Comparison of ENCODE assay signal across 11 cellular contexts in genomic region chr3:137709011-137709601, GRCh38. TPM values are rescaled to one million over a fixed set of nuclear protein-coding genes. Genes with fewer than 3 reads are reported as not detected.
DNase-seq lines count a peak whose midpoint lies in the region; ATAC-seq and TF ChIP-seq lines count a peak whose summit lies in the region.
"Had no signal": no experiment of that assay in that cellular context is flagged by ENCODE, and none has a peak within 500 bp of the region (broad histone marks: within the 10 kb centered on the region; RNA-seq: fewer than 3 reads in every experiment).

No MANE protein-coding gene starts in this region.

- H3K36me3 ChIP-seq in DND-41 (ENCODE audit: insufficient read depth, low read length) (no peaks in the 10 kb centered on the region), HEK293 (ENCODE audit: control insufficient read depth in 2 of 2, insufficient read depth in 1 of 2, low read length in 2 of 2) (no peaks in the 10 kb centered on the region)
- H3K36me3 ChIP-seq in effector memory CD4-positive, alpha-beta T cell (ENCODE audit: control insufficient read depth, insufficient read depth, low read length), result no peaks in the 10 kb centered on the region

- CTCF ChIA-PET in HEK293 (lab: Yijun Ruan, JAX), result interaction anchor here (0.6 to 2.3 kb wide), 14 partner anchors 14 to 675 kb away, joined by 3 to 9 read pairs (median 4); no protein-coding TSS in a partner anchor

- POLR2A ChIA-PET in HEK293 (lab: Yijun Ruan, JAX), result no interaction called here

- in situ Hi-C loops in SK-MEL-5 (cut with HindIII; ENCODE audit: low pct_unique_long_range_greater_than_20kb, low sequenced_read_pairs), result no loop called here

- H3K4me3 ChIP-seq in DND-41 (ENCODE audit: low read depth in 1 of 2, low read length in 2 of 2) (no peak overlapping the region), HEK293 (ENCODE audit: low read depth, low read length) (no peak overlapping the region)
- H3K4me3 ChIP-seq in effector memory CD4-positive, alpha-beta T cell (ENCODE audit: insufficient read depth, low read depth, low read length, poor library complexity, severe bottlenecking), result no peak overlapping the region

- H3K27me3 ChIP-seq in DND-41 (ENCODE audit: insufficient read depth, low read length, poor library complexity), result no peaks in the 10 kb centered on the region
- no peaks in the 10 kb centered on the region for H3K27me3 ChIP-seq in effector memory CD4-positive, alpha-beta T cell (replicated peaks; ENCODE audit: control insufficient read depth, insufficient read depth, low read length, poor library complexity, severe bottlenecking)

- DNase-seq in DND-41, result no peak
- peak; percentile 66 for DNase-seq in SK-MEL-5 (ENCODE audit: low read depth, low spot score)
- DNase-seq in kidney tubule cell (ENCODE audit: low spot score), result peak; percentile 17
- no peak for DNase-seq in cerebellar cortex (ENCODE audit: low spot score)
- no peak for DNase-seq in stimulated activated CD4-positive, alpha-beta T cell treated with anti-CD3 and anti-CD28 coated beads, Interleukin-15, amount 100 ng/mL, for 24 hours
- DNase-seq in effector memory CD4-positive, alpha-beta T cell, result no peak
- DNase-seq: effector CD4-positive, alpha-beta T cell had no signal

- H2AFZ ChIP-seq in DND-41 (ENCODE audit: low read depth, low read length), result no peak overlapping the region

- no peak overlapping the region for H3K4me2 ChIP-seq in DND-41 (ENCODE audit: insufficient read depth, low read length)

- H4K20me1 ChIP-seq in DND-41 (ENCODE audit: insufficient read depth, low read length), result no peaks in the 10 kb centered on the region

- H3K4me1 ChIP-seq in DND-41 (ENCODE audit: insufficient read depth, low read length) (no peaks in the 10 kb centered on the region), HEK293 (ENCODE audit: control insufficient read depth, insufficient read depth, low read length) (no peaks in the 10 kb centered on the region)
- no peaks in the 10 kb centered on the region for H3K4me1 ChIP-seq in effector memory CD4-positive, alpha-beta T cell (ENCODE audit: control insufficient read depth, insufficient read depth, low read length, poor library complexity, severe bottlenecking)

- H3K9me3 ChIP-seq in DND-41 (ENCODE audit: insufficient read depth, low read length, severe bottlenecking) (no peaks in the 10 kb centered on the region), HEK293 (ENCODE audit: control insufficient read depth, insufficient read depth, low read depth, low read length) (no peaks in the 10 kb centered on the region)
- no peaks in the 10 kb centered on the region for H3K9me3 ChIP-seq in effector memory CD4-positive, alpha-beta T cell (ENCODE audit: control insufficient read depth, low read length)

- no peaks in the 10 kb centered on the region for H3K79me2 ChIP-seq in DND-41 (ENCODE audit: insufficient read depth, low read length)

- no peak overlapping the region for H3K27ac ChIP-seq in DND-41 (ENCODE audit: low read length)
- H3K27ac ChIP-seq in HEK293 (ENCODE audit: extremely low read depth, low read depth, low read length), result no peak overlapping the region
- no peak overlapping the region for H3K27ac ChIP-seq in effector memory CD4-positive, alpha-beta T cell (ENCODE audit: insufficient read depth, low read length, poor library complexity, severe bottlenecking)

- peak; percentile 29 for TF ChIP-seq CTCF in DND-41 (IDR thresholded peaks at IDR 0.05; ENCODE audit: borderline replicate concordance, extremely low read depth, low read length, poor library complexity, severe bottlenecking)
- no peak for TF ChIP-seq CTCF in HEK293 (tag by site-specific recombination; IDR thresholded peaks at IDR 0.05)

- H3K9ac ChIP-seq in DND-41 (ENCODE audit: low read depth, low read length), result no peak overlapping the region

- ATAC-seq in DND-41 (ENCODE audit: insufficient read depth, low read depth) (no peak), GM21515 (IDR thresholded peaks at IDR 0.05; ENCODE audit: unreplicated experiment) (no peak)

TF ChIP-seq in HEK293, 187 proteins besides CTCF, POLR2A, EP300 and RAD21:
- no peak for TF ChIP-seq ZNF132 (tag by site-specific recombination; IDR thresholded peaks at IDR 0.05; ENCODE audit: borderline replicate concordance)
- TF ChIP-seq ZNF677 (tag by site-specific recombination; IDR thresholded peaks at IDR 0.05), result no peak
- TF ChIP-seq, protein P1, sequence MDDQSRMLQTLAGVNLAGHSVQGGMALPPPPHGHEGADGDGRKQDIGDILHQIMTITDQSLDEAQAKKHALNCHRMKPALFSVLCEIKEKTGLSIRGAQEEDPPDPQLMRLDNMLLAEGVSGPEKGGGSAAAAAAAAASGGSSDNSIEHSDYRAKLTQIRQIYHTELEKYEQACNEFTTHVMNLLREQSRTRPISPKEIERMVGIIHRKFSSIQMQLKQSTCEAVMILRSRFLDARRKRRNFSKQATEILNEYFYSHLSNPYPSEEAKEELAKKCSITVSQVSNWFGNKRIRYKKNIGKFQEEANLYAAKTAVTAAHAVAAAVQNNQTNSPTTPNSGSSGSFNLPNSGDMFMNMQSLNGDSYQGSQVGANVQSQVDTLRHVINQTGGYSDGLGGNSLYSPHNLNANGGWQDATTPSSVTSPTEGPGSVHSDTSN (CRISPR knock-in tag; IDR thresholded peaks at IDR 0.05), result no peak
- TF ChIP-seq ZNF629 (tag by site-specific recombination; IDR thresholded peaks at IDR 0.05), result no peak
- no peak for TF ChIP-seq ZBTB11 (tag by site-specific recombination; conservative IDR thresholded peaks at IDR 0.05; ENCODE audit: low read depth)
- TF ChIP-seq ZNF654 (tag by site-specific recombination; IDR thresholded peaks at IDR 0.05; ENCODE audit: low read depth), result peak; percentile 15; the same call in 1 of the 2 replicates
- TF ChIP-seq ZNF155 (tag by site-specific recombination; IDR thresholded peaks at IDR 0.05), result no peak

RNA-seq across cellular contexts. Expression of gene SOX14, which starts 55.0 kb away (rescaled TPM):
- total RNA-seq in SK-MEL-5 (2014; rRNA removed; shearing (Covaris generic)), result not detected in 2 replicates
- not detected in 2 replicates for polyA plus RNA-seq in SK-MEL-5 (2015; cell fraction: cytosol; rRNA removed)
- not detected in 2 replicates for polyA plus RNA-seq in SK-MEL-5 (2015; cell fraction: nucleus; rRNA removed)
- total RNA-seq: activated CD8-positive, alpha-beta memory T cell treated with anti-CD3 and anti-CD28 coated beads for 36 hours; lung microvascular endothelial cell had no signal

Comparison
In these comparisons a context has a peak if more than half of its experiments do, and no peak if none do; other contexts are left out.
1. DNase-seq: peak in SK-MEL-5 (single experiment) and kidney tubule cell (single experiment); none in DND-41 (single experiment), cerebellar cortex (single experiment), stimulated activated CD4-positive, alpha-beta T cell treated with anti-CD3 and anti-CD28 coated beads, Interleukin-15, amount 100 ng/mL, for 24 hours (single experiment) and effector memory CD4-positive, alpha-beta T cell (0 of 3).